14 cellular contexts compared by ENCODE assay signal in the genomic region with DNA sequence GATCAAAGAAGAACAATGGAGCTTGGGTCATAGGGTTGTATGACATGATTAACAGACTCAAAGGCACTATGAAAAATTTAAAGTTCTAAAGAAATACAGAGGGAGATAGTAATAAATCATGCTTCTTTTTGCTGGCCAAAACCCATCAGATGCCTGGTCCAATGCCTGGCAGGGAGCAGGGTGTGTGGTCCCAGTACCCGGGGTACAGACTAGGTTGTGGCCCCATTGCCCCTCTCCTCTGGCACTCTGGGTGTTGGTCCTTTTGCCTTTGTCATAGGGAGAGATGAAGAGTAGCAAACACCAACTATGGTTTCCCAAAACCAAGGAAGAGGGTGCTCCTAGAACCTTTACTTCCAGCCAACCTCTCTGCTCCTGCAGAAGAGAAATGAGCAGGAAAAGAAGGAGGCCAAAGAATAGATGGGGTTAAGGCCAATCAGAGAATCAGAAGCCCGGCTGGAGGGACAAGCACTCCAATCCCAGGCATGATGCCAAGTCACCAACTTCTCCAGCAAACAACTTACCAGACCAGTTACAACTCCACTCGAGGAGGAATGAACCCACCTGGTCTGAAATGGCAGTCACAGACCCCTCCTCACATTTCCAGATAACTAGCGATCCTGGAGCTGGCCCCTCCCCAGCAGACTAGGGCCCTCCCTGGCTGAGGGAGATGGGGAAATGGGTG. TPM values are rescaled to one million over a fixed set of nuclear protein-coding genes. Genes with fewer than 3 reads are reported as not detected.
DNase-seq lines count a peak whose midpoint lies in the region; ATAC-seq and TF ChIP-seq lines count a peak whose summit lies in the region.
"Had no signal": no experiment of that assay in that cellular context is flagged by ENCODE, and none has a peak within 500 bp of the region (broad histone marks: within the 10 kb centered on the region; RNA-seq: fewer than 3 reads in every experiment).

No MANE protein-coding gene starts in this region.

- 26 to 29% methylated on average over 4 of the region's 4 CpGs for WGBS in sigmoid colon, 2 donors

- no peak for ATAC-seq in T-helper 17 cell
- no peak for ATAC-seq in left lobe of liver
- no peak for ATAC-seq in GM21723 (IDR thresholded peaks at IDR 0.05; ENCODE audit: unreplicated experiment)

- DNase-seq in activated effector memory CD4-positive, alpha-beta T cell treated with anti-CD3 and anti-CD28 coated beads, Interleukin-2, amount 50 U/mL, for 16 hours, result peak; percentile 4
- DNase-seq in activated effector memory CD4-positive, alpha-beta T cell treated with Interleukin-2 at 50 U/mL for 16 hours, result no peak
- DNase-seq in T-helper 17 cell, result no peak
- peak; percentile 25 for DNase-seq in islet precursor cell
- DNase-seq in sigmoid colon, result peak; percentile 36
- DNase-seq in HAP-1 (ENCODE audit: low spot score in 2 of 2), result no peak
- no peak for DNase-seq in left lobe of liver (ENCODE audit: low spot score)
- DNase-seq: hippocampal formation; NK-92 treated with Interleukin-12 subunit alpha and Interleukin-12 subunit beta, amount 100 ng/mL, for 24 hours; SK-N-SH; stimulated activated CD4-positive, alpha-beta T cell treated with anti-CD3 and anti-CD28 coated beads, Interleukin-12 subunit alpha, Interleukin-12 subunit beta, amount 100 ng/mL, for 4 hours; uterus had no signal

- TF ChIP-seq CTCF in sigmoid colon (IDR thresholded peaks at IDR 0.05), result no peak

- no peak for TF ChIP-seq EP300 in sigmoid colon (IDR thresholded peaks at IDR 0.05)

- no peak overlapping the region for H3K27ac ChIP-seq in sigmoid colon
- H3K27ac ChIP-seq: body of pancreas, uterus had no signal

- peaks cover 0 to 24% (median 23%) of the 10 kb centered on the region in 4 donors for H3K4me1 ChIP-seq in sigmoid colon
- peaks cover 12% of the 10 kb centered on the region for H3K4me1 ChIP-seq in HAP-1

- peak overlapping the region; percentile 89 for H3K4me3 Mint-ChIP-seq in T-helper 17 cell

- H3K4me3 ChIP-seq in sigmoid colon, result peak overlapping the region in 2 of 4 donors; percentile 51 to 59
- no peak overlapping the region for H3K4me3 ChIP-seq in HAP-1

- peaks cover 11% of the 10 kb centered on the region for H3K4me1 Mint-ChIP-seq in T-helper 17 cell

- in situ Hi-C loops in HAP-1 (cut with MboI; ENCODE audit: low sequenced_read_pairs), result no loop called here

- peaks cover 60% of the 10 kb centered on the region for H3K27me3 Mint-ChIP-seq in T-helper 17 cell

- H3K27ac Mint-ChIP-seq in T-helper 17 cell, result no peak overlapping the region

- H3K36me3 ChIP-seq in sigmoid colon (no peaks in the 10 kb centered on the region), HAP-1 (replicated peaks) (peaks cover 20% of the 10 kb centered on the region; the same call in 1 of the 2 replicates)
- H3K36me3 ChIP-seq: uterus had no signal

- TF ChIP-seq POLR2A in sigmoid colon (IDR thresholded peaks at IDR 0.05), result no peak

- H3K9me3 ChIP-seq in T-helper 17 cell (ENCODE audit: control insufficient read depth, low read length, poor library complexity, severe bottlenecking), result no peaks in the 10 kb centered on the region
- no peaks in the 10 kb centered on the region for H3K9me3 ChIP-seq in sigmoid colon
- H3K9me3 ChIP-seq in HAP-1, result no peaks in the 10 kb centered on the region
- H3K9me3 ChIP-seq: body of pancreas, SK-N-SH, uterus had no signal

- peaks cover 4% of the 10 kb centered on the region for H3K36me3 Mint-ChIP-seq in T-helper 17 cell (ENCODE audit: low read depth)

- intact Hi-C loops in sigmoid colon (cut with DNase I), result no loop called here

- peaks cover 0 to 86% (median 42%) of the 10 kb centered on the region in 3 donors for H3K27me3 ChIP-seq in sigmoid colon
- H3K27me3 ChIP-seq in HAP-1 (ENCODE audit: low read depth), result no peaks in the 10 kb centered on the region
- H3K27me3 ChIP-seq: uterus had no signal

RNA-seq across cellular contexts. Expression of a gene that starts 1.8 kb away (rescaled TPM):
- not detected for total RNA-seq in T-helper 17 cell
- under 1 TPM in 3 of 4 donors, not detected in 1; under 0.01 to 0.55 (median 0.41) TPM for total RNA-seq in sigmoid colon
- polyA plus RNA-seq in sigmoid colon, result under 1 TPM in 2 of 3 donors, not detected in 1; under 0.01 to 0.12 TPM
- 0.23 TPM for total RNA-seq in left lobe of liver
- total RNA-seq: body of pancreas had no signal

RNA-seq across cellular contexts. Expression of a gene that starts 46.7 kb away (rescaled TPM):
- total RNA-seq in T-helper 17 cell (under 1 TPM; 0.07 to 0.10 TPM), sigmoid colon (1 to 10 TPM in 2 of 4 donors, under 1 TPM in 2; 0.27 to 2.8 (median 0.96) TPM), left lobe of liver (0.15 TPM)
- 1 to 10 TPM in 1 of 3 donors, under 1 TPM in 2; 0.23 to 1.5 (median 0.60) TPM for polyA plus RNA-seq in sigmoid colon

Comparison
In these comparisons a context has a peak if more than half of its experiments do, and no peak if none do; other contexts are left out.
1. DNase-seq: peak in activated effector memory CD4-positive, alpha-beta T cell treated with anti-CD3 and anti-CD28 coated beads, Interleukin-2, amount 50 U/mL, for 16 hours (single experiment), islet precursor cell (single experiment) and sigmoid colon (single experiment); none in activated effector memory CD4-positive, alpha-beta T cell treated with Interleukin-2 at 50 U/mL for 16 hours (single experiment), T-helper 17 cell (0 of 3), HAP-1 (0 of 2) and left lobe of liver (single experiment).